Comparison of ENCODE assay signal across 8 cellular contexts in genomic region chr22:37306494-37306829, GRCh38. TPM values are rescaled to one million over a fixed set of nuclear protein-coding genes. Genes with fewer than 3 reads are reported as not detected.
DNase-seq lines count a peak whose midpoint lies in the region; ATAC-seq lines count a peak whose summit lies in the region.

No MANE protein-coding gene starts in this region.

- H3K27ac Mint-ChIP-seq in stimulated activated naive CD8-positive, alpha-beta T cell treated with anti-CD3 and anti-CD28 coated beads, Interleukin-15, Interleukin-2, amounts not matched to agents 100 ng/mL and 50 ng/mL, for 24 hours: peak overlapping the region; percentile 89
- H3K27ac Mint-ChIP-seq in activated naive CD8-positive, alpha-beta T cell treated with anti-CD3 and anti-CD28 coated beads, Interleukin-2, amount 50 U/mL, for 24 hours: peak overlapping the region; percentile 95
- H3K27ac Mint-ChIP-seq in memory B cell: peak overlapping the region; percentile 93

- H3K9me3 ChIP-seq in MG63: no peaks in the 10 kb centered on the region

- no peak for DNase-seq in stimulated activated naive CD8-positive, alpha-beta T cell treated with anti-CD3 and anti-CD28 coated beads, Interleukin-15, Interleukin-2, amounts not matched to agents 100 U/mL and 50 U/mL, for 24 hours
- DNase-seq in activated naive CD8-positive, alpha-beta T cell treated with anti-CD3 and anti-CD28 coated beads, Interleukin-2, amount 50 U/mL, for 24 hours: no peak
- DNase-seq in memory B cell (ENCODE audit: low spot score in 2 of 2) (no peak), NCI-H526 treated with DMSO at 0.1 percent for 48 hours (lab: John Stamatoyannopoulos, UW) (no peak), MG63 (no peak), NCI-H446 treated with DMSO at 0.1 percent for 48 hours (lab: John Stamatoyannopoulos, UW) (no peak)

- no peaks in the 10 kb centered on the region for H3K9me3 Mint-ChIP-seq in stimulated activated naive CD8-positive, alpha-beta T cell treated with anti-CD3 and anti-CD28 coated beads, Interleukin-15, Interleukin-2, amounts not matched to agents 100 ng/mL and 50 ng/mL, for 24 hours
- H3K9me3 Mint-ChIP-seq in activated naive CD8-positive, alpha-beta T cell treated with anti-CD3 and anti-CD28 coated beads, Interleukin-2, amount 50 U/mL, for 24 hours: no peaks in the 10 kb centered on the region
- H3K9me3 Mint-ChIP-seq in memory B cell: no peaks in the 10 kb centered on the region

- ATAC-seq in stimulated activated naive CD8-positive, alpha-beta T cell treated with anti-CD3 and anti-CD28 coated beads, Interleukin-15, Interleukin-2, amounts not matched to agents 100 U/mL and 50 U/mL, for 24 hours: no peak
- no peak for ATAC-seq in activated naive CD8-positive, alpha-beta T cell treated with anti-CD3 and anti-CD28 coated beads, Interleukin-2, amount 50 U/mL, for 24 hours
- no peak for ATAC-seq in memory B cell (ENCODE audit: low read depth)
- no peak for ATAC-seq in GM19035 (IDR thresholded peaks at IDR 0.05; ENCODE audit: unreplicated experiment)

- H3K4me3 Mint-ChIP-seq in stimulated activated naive CD8-positive, alpha-beta T cell treated with anti-CD3 and anti-CD28 coated beads, Interleukin-15, Interleukin-2, amounts not matched to agents 100 ng/mL and 50 ng/mL, for 24 hours: peak overlapping the region; percentile 57
- H3K4me3 Mint-ChIP-seq in activated naive CD8-positive, alpha-beta T cell treated with anti-CD3 and anti-CD28 coated beads, Interleukin-2, amount 50 U/mL, for 24 hours: peak overlapping the region; percentile 73
- peak overlapping the region; percentile 62 for H3K4me3 Mint-ChIP-seq in memory B cell

- H3K4me3 ChIP-seq in MG63: no peak overlapping the region

- H3K27me3 Mint-ChIP-seq in stimulated activated naive CD8-positive, alpha-beta T cell treated with anti-CD3 and anti-CD28 coated beads, Interleukin-15, Interleukin-2, amounts not matched to agents 100 ng/mL and 50 ng/mL, for 24 hours: no peaks in the 10 kb centered on the region
- H3K27me3 Mint-ChIP-seq in activated naive CD8-positive, alpha-beta T cell treated with anti-CD3 and anti-CD28 coated beads, Interleukin-2, amount 50 U/mL, for 24 hours: no peaks in the 10 kb centered on the region
- H3K27me3 Mint-ChIP-seq in memory B cell: no peaks in the 10 kb centered on the region

- H3K4me1 Mint-ChIP-seq in stimulated activated naive CD8-positive, alpha-beta T cell treated with anti-CD3 and anti-CD28 coated beads, Interleukin-15, Interleukin-2, amounts not matched to agents 100 ng/mL and 50 ng/mL, for 24 hours (ENCODE audit: low read depth): peaks cover 95% of the 10 kb centered on the region
- peaks cover 95% of the 10 kb centered on the region for H3K4me1 Mint-ChIP-seq in activated naive CD8-positive, alpha-beta T cell treated with anti-CD3 and anti-CD28 coated beads, Interleukin-2, amount 50 U/mL, for 24 hours
- peaks cover 64% of the 10 kb centered on the region for H3K4me1 Mint-ChIP-seq in memory B cell

- no peaks in the 10 kb centered on the region for H3K36me3 ChIP-seq in MG63

- H3K36me3 Mint-ChIP-seq in stimulated activated naive CD8-positive, alpha-beta T cell treated with anti-CD3 and anti-CD28 coated beads, Interleukin-15, Interleukin-2, amounts not matched to agents 100 ng/mL and 50 ng/mL, for 24 hours (ENCODE audit: low read depth): peaks cover 24% of the 10 kb centered on the region
- H3K36me3 Mint-ChIP-seq in activated naive CD8-positive, alpha-beta T cell treated with anti-CD3 and anti-CD28 coated beads, Interleukin-2, amount 50 U/mL, for 24 hours (ENCODE audit: low read depth): peaks cover 10% of the 10 kb centered on the region
- H3K36me3 Mint-ChIP-seq in memory B cell: peaks cover 32% of the 10 kb centered on the region

- no peaks in the 10 kb centered on the region for H3K27me3 ChIP-seq in MG63

RNA-seq across cellular contexts. Expression of gene CYTH4, which starts 24.2 kb away (rescaled TPM):
- 0.36 TPM in 1 of 2 replicates, not detected in the other for total RNA-seq in MG63 (2014; rRNA removed; shearing (Covaris generic); ENCODE audit: low replicate concordance)
